In the genomic region with DNA sequence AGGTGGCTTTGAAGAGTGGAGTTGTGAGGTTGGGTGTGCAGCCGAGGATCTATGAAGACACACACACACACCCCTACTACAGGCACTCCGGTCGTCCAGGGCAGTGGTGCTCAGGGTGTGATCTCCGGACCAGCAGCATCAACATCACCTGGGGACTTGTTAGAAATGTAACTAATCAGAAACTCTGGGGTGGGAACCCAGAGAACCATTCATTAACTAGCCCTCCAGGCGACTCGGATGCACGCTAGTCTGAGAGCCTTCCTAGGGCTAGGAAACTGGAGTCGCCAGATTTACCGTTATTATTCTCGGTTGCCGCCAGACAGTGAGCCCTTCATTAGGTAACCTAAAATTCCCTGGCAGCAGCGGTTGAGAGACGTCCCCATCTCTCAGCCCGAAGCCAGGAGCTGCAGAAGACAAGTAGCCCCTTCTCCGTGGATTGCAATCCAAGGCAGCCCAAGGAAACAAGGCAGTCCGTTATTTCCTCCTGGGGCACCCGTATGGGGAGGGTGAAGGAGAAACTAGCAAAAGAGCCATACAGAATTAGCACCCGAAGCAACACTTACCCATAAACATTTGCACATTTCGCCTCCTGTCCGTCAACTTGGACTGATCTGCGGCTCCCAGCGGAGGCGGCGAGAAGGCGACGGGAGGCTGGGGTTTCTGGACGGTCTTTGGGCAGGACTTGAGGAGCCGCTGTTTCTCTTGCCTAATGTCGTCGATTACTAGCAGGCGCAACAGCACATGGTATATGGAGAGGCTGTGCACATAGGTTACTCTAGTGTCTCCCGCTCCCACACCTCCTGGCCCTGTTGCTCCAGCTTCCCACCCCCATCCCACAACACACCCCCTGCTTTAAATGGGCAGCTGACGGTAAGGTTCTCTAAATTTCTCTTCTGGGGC, we compare ENCODE assay signal across 8 cellular contexts. TPM values are rescaled to one million over a fixed set of nuclear protein-coding genes. Genes with fewer than 3 reads are reported as not detected.
DNase-seq lines count a peak whose midpoint lies in the region; ATAC-seq and TF ChIP-seq lines count a peak whose summit lies in the region.

No MANE protein-coding gene starts in this region.

- H3K36me3 ChIP-seq in HCT116 (ENCODE audit: control insufficient read depth in 1 of 2, insufficient read depth in 2 of 2, low read length in 2 of 2), result peaks cover 0 to 11% of the 10 kb centered on the region in 2 experiments; a peak in 1 of 4 replicates
- peaks cover 2% of the 10 kb centered on the region for H3K36me3 ChIP-seq in PC-9 (ENCODE audit: low read depth)
- peaks cover 9% of the 10 kb centered on the region for H3K36me3 ChIP-seq in upper lobe of right lung

- no peaks in the 10 kb centered on the region for H3K9me2 ChIP-seq in HCT116 (ENCODE audit: insufficient read depth)
- no peaks in the 10 kb centered on the region for H3K9me2 ChIP-seq in PC-9 (ENCODE audit: insufficient read depth)

- H3K27me3 ChIP-seq in HCT116 (ENCODE audit: insufficient read depth, low read length) (no peaks in the 10 kb centered on the region), PC-9 (ENCODE audit: insufficient read depth, low read depth) (no peaks in the 10 kb centered on the region), upper lobe of right lung (no peaks in the 10 kb centered on the region)

- no peak overlapping the region for H2AFZ ChIP-seq in HCT116 (ENCODE audit: low read depth, low read length, poor library complexity, severe bottlenecking)
- peak overlapping the region; percentile 96 for H2AFZ ChIP-seq in PC-9

- H3K9ac ChIP-seq in HCT116 (ENCODE audit: low read length), result peak overlapping the region; percentile 81

- H4K20me1 ChIP-seq in HCT116 (ENCODE audit: insufficient read depth) (peaks cover 1% of the 10 kb centered on the region; the same call in 1 of the 2 replicates), PC-9 (ENCODE audit: insufficient read depth) (no peaks in the 10 kb centered on the region)

- H3K9me3 Mint-ChIP-seq in dendritic cell treated with granulocyte-macrophage colony-stimulating factor and Interleukin-4, amounts not matched to agents 40 ng/mL and 50 ng/mL, for 4 days, result no peaks in the 10 kb centered on the region
- H3K9me3 Mint-ChIP-seq in memory B cell, result no peaks in the 10 kb centered on the region

- peak overlapping the region; percentile 52 for H3K4me3 Mint-ChIP-seq in dendritic cell treated with granulocyte-macrophage colony-stimulating factor and Interleukin-4, amounts not matched to agents 40 ng/mL and 50 ng/mL, for 4 days
- H3K4me3 Mint-ChIP-seq in memory B cell, result peak overlapping the region; percentile 74

- peaks cover 47% of the 10 kb centered on the region for H3F3A ChIP-seq in PC-9 (ENCODE audit: insufficient read depth, low read depth)

- no peaks in the 10 kb centered on the region for H3K36me3 Mint-ChIP-seq in dendritic cell treated with granulocyte-macrophage colony-stimulating factor and Interleukin-4, amounts not matched to agents 40 ng/mL and 50 ng/mL, for 4 days (ENCODE audit: low read depth)
- H3K36me3 Mint-ChIP-seq in memory B cell, result peaks cover 2% of the 10 kb centered on the region

- TF ChIP-seq POLR2A in HCT116 (IDR thresholded peaks at IDR 0.05; ENCODE audit: borderline replicate concordance, extremely low read depth, insufficient read depth, insufficient read length), result no peak

- H3K4me3 ChIP-seq in HCT116 (replicated peaks in 1 of 2; ENCODE audit: low read depth in 1 of 2, low read length in 2 of 2) (peak overlapping the region; percentile 51 to 78), PC-9 (peak overlapping the region; percentile 74), upper lobe of right lung (peak overlapping the region; percentile 67)

- ATAC-seq in HCT116 (no peak; the same call in 1 of the 2 replicates), memory B cell (ENCODE audit: low read depth) (peak; percentile 24), upper lobe of right lung (no peak)

- BruUV-seq in HCT116 (replicated peaks; lab: Mats Ljungman, UMichigan) (no TSS peak), PC-9 (replicated peaks; lab: Mats Ljungman, UMichigan) (no TSS peak)

- POLR2A ChIA-PET in HCT116 (lab: Charles Lee) (interaction anchor here (0.6 kb wide), 1 partner anchor 24 kb away, joined by 3 read pairs; no protein-coding TSS in a partner anchor), PC-9 (lab: Charles Lee; ENCODE audit: unreplicated experiment) (interaction anchor here (0.9 to 1.0 kb wide), 2 partner anchors 257 to 301 kb away, joined by 3 to 4 read pairs; partner anchors contain the start of gene BCL10)

- TF ChIP-seq CTCF in HCT116 (IDR thresholded peaks at IDR 0.05 in 2 of 3, conservative IDR thresholded peaks at IDR 0.05 in 1 of 3; ENCODE audit: borderline replicate concordance in 1 of 3, insufficient read depth in 1 of 3, low read depth in 2 of 3, low read length in 2 of 3) (no peak), PC-9 (conservative IDR thresholded peaks at IDR 0.05) (no peak), upper lobe of right lung (IDR thresholded peaks at IDR 0.05) (no peak)

- H3K27ac Mint-ChIP-seq in dendritic cell treated with granulocyte-macrophage colony-stimulating factor and Interleukin-4, amounts not matched to agents 40 ng/mL and 50 ng/mL, for 4 days, result no peak overlapping the region
- no peak overlapping the region for H3K27ac Mint-ChIP-seq in memory B cell

- intact Hi-C loops in HCT116 (cut with micrococcal nuclease) (no loop called here), PC-9 (cut with micrococcal nuclease; ENCODE audit: unreplicated experiment) (loop anchor here (2.0 kb wide), 1 partner anchor 233 kb away; no protein-coding TSS in a partner anchor), upper lobe of right lung (cut with DNase I) (no loop called here)
- intact Hi-C loops in dendritic cell treated with granulocyte-macrophage colony-stimulating factor and Interleukin-4, amounts not matched to agents 40 ng/mL and 50 ng/mL, for 4 days (cut with micrococcal nuclease), result no loop called here

- H3K4me1 ChIP-seq in HCT116 (ENCODE audit: control insufficient read depth in 1 of 2, insufficient read depth in 2 of 2, low read length in 2 of 2), result peaks cover 13 to 53% of the 10 kb centered on the region in 2 experiments
- peaks cover 50% of the 10 kb centered on the region for H3K4me1 ChIP-seq in PC-9 (replicated peaks; ENCODE audit: insufficient read depth)
- peaks cover 25% of the 10 kb centered on the region for H3K4me1 ChIP-seq in upper lobe of right lung

- H3K4me2 ChIP-seq in HCT116 (ENCODE audit: low read length) (peak overlapping the region; percentile 92), PC-9 (peak overlapping the region; percentile 99)

- H3K9me3 ChIP-seq in HCT116 (ENCODE audit: control insufficient read depth in 1 of 2, insufficient read depth in 1 of 2, low read depth in 1 of 2, low read length in 2 of 2) (no peaks in the 10 kb centered on the region), PC-9 (ENCODE audit: insufficient read depth, low read depth) (no peaks in the 10 kb centered on the region), upper lobe of right lung (no peaks in the 10 kb centered on the region)

- H3K27ac ChIP-seq in HCT116 (ENCODE audit: low read depth, low read length), result peak overlapping the region; percentile 64; the same call in 1 of the 2 replicates
- no peak overlapping the region for H3K27ac ChIP-seq in PC-9
- peak overlapping the region; percentile 95 for H3K27ac ChIP-seq in upper lobe of right lung

- peak; percentile 58 for DNase-seq in DMS 273 (lab: John Stamatoyannopoulos, UW; ENCODE audit: unreplicated experiment)
- DNase-seq in DMS 273 treated with DMSO at 0.1 percent for 48 hours (lab: John Stamatoyannopoulos, UW), result no peak
- no peak for DNase-seq in HCT116 (ENCODE audit: low read depth, low spot score)
- no peak for DNase-seq in PC-9
- peak in 1 of 2 donors; percentile 18 for DNase-seq in memory B cell (ENCODE audit: low spot score in 2 of 2)
- DNase-seq in upper lobe of right lung, result no peak
- no peak for DNase-seq in GDM1 (lab: John Stamatoyannopoulos, UW)

- H3K4me1 Mint-ChIP-seq in dendritic cell treated with granulocyte-macrophage colony-stimulating factor and Interleukin-4, amounts not matched to agents 40 ng/mL and 50 ng/mL, for 4 days (ENCODE audit: low read depth), result peaks cover 37% of the 10 kb centered on the region
- H3K4me1 Mint-ChIP-seq in memory B cell, result peaks cover 30% of the 10 kb centered on the region

- no peak for TF ChIP-seq RAD21 in HCT116 (IDR thresholded peaks at IDR 0.05; ENCODE audit: low read depth)

- peaks cover 73% of the 10 kb centered on the region for H3K27me3 Mint-ChIP-seq in dendritic cell treated with granulocyte-macrophage colony-stimulating factor and Interleukin-4, amounts not matched to agents 40 ng/mL and 50 ng/mL, for 4 days
- peaks cover 41% of the 10 kb centered on the region for H3K27me3 Mint-ChIP-seq in memory B cell

- RAD21 ChIA-PET in HCT116 (lab: Charles Lee; ENCODE audit: low non-redundant PET in 1 of 2, low total read pairs in 2 of 2, uncharacterized antibody in 2 of 2, unreplicated experiment in 2 of 2), result no interaction called here

- H3K79me2 ChIP-seq in HCT116 (ENCODE audit: insufficient read depth, low read length) (peaks cover 20% of the 10 kb centered on the region), PC-9 (ENCODE audit: low read depth) (peaks cover 20% of the 10 kb centered on the region)

- CTCF ChIA-PET in HCT116 (lab: Charles Lee), result interaction anchor here (0.6 kb wide), 1 partner anchor 254 kb away, joined by 3 read pairs; no protein-coding TSS in a partner anchor
- CTCF ChIA-PET in PC-9 (lab: Charles Lee), result interaction anchor here (0.6 kb wide), 1 partner anchor 270 kb away, joined by 3 read pairs; no protein-coding TSS in a partner anchor

TF ChIP-seq in HCT116, 20 proteins besides CTCF, POLR2A, EP300 and RAD21 (continues in another document):
- no peak for TF ChIP-seq MAX (IDR thresholded peaks at IDR 0.05)
- no peak for TF ChIP-seq ZFX (IDR thresholded peaks at IDR 0.05)
- TF ChIP-seq POLR2AphosphoS5 (IDR thresholded peaks at IDR 0.05; ENCODE audit: low read depth, low read length), result no peak
- TF ChIP-seq SIN3A (IDR thresholded peaks at IDR 0.05; ENCODE audit: low read depth), result no peak
- TF ChIP-seq ELF1 (IDR thresholded peaks at IDR 0.05; ENCODE audit: borderline replicate concordance, low read depth), result no peak
- TF ChIP-seq CEBPB (IDR thresholded peaks at IDR 0.05; ENCODE audit: low read depth), result no peak
- TF ChIP-seq CBX3 (IDR thresholded peaks at IDR 0.05; ENCODE audit: low read depth), result no peak
- TF ChIP-seq FOSL1 (IDR thresholded peaks at IDR 0.05; ENCODE audit: low read depth), result no peak
- no peak for TF ChIP-seq EGR1 (IDR thresholded peaks at IDR 0.05; ENCODE audit: low read depth)
- TF ChIP-seq JUND (IDR thresholded peaks at IDR 0.05), result no peak

RNA-seq across cellular contexts. Expression of gene CCN1, which starts 2.9 kb away (rescaled TPM):
- total RNA-seq in HCT116 (2021; ENCODE audit: unreplicated experiment) (21.9 TPM), PC-9 (2021) (75.6 and 92.8 TPM in 2 replicates), upper lobe of right lung (120 TPM)
- 75.5 and 156 TPM in 2 replicates for polyA plus RNA-seq in HCT116 (2012)
